In genomic region chr1:155745284-155746228, GRCh38 we compare ENCODE assay signal across 8 cellular contexts. TPM values are rescaled to one million over a fixed set of nuclear protein-coding genes. Genes with fewer than 3 reads are reported as not detected.
DNase-seq lines count a peak whose midpoint lies in the region; ATAC-seq and TF ChIP-seq lines count a peak whose summit lies in the region.
"Not testable (repeated sequence)": the region's sequence is repeated elsewhere in the genome, so short reads cannot be mapped to it uniquely, and the experiment has no call there.

No MANE protein-coding gene starts in this region.

- intact Hi-C loops in natural killer cell (cut with micrococcal nuclease): not testable (repeated sequence)

- not testable (repeated sequence) for H3K4me1 Mint-ChIP-seq in activated T-helper 17 cell treated with anti-CD3 and anti-CD28 coated beads, Interleukin-2, amount 50 U/mL, for 72 hours; natural killer cell

- DNase-seq in EH (ENCODE audit: low read depth) (peak; percentile 99), GOT3 (lab: John Stamatoyannopoulos, UW) (peak; percentile 88), LHCN-M2 (ENCODE audit: low read depth) (peak; percentile 97), RPMI7951 (ENCODE audit: low read depth) (peak; percentile 98), fibroblast of peridontal ligament (ENCODE audit: extremely low read depth) (peak; percentile 97), natural killer cell (peak; percentile 75)
- peak; percentile 85 to 94 (median 90) for DNase-seq in stimulated activated naive CD4-positive, alpha-beta T cell (lab: John Stamatoyannopoulos, UW)

- H3K36me3 Mint-ChIP-seq in activated T-helper 17 cell treated with anti-CD3 and anti-CD28 coated beads, Interleukin-2, amount 50 U/mL, for 72 hours (ENCODE audit: low read depth): peaks cover 19% of the 10 kb centered on the region
- not testable (repeated sequence) for H3K36me3 Mint-ChIP-seq in natural killer cell

- H3K27ac Mint-ChIP-seq in activated T-helper 17 cell treated with anti-CD3 and anti-CD28 coated beads, Interleukin-2, amount 50 U/mL, for 72 hours: peak overlapping the region; percentile 97
- peak overlapping the region; percentile 88 to 93 for H3K27ac Mint-ChIP-seq in natural killer cell

- H3K27me3 Mint-ChIP-seq in activated T-helper 17 cell treated with anti-CD3 and anti-CD28 coated beads, Interleukin-2, amount 50 U/mL, for 72 hours; natural killer cell (ENCODE audit: low read depth in 2 of 2): not testable (repeated sequence)

- peak overlapping the region; percentile 98 for H3K4me3 Mint-ChIP-seq in activated T-helper 17 cell treated with anti-CD3 and anti-CD28 coated beads, Interleukin-2, amount 50 U/mL, for 72 hours
- H3K4me3 Mint-ChIP-seq in natural killer cell: peak overlapping the region; percentile 100

- not testable (repeated sequence) for H3K9me3 Mint-ChIP-seq in activated T-helper 17 cell treated with anti-CD3 and anti-CD28 coated beads, Interleukin-2, amount 50 U/mL, for 72 hours; natural killer cell

- TF ChIP-seq CTCF in natural killer cell (IDR thresholded peaks at IDR 0.05): not testable (repeated sequence)

- ATAC-seq in activated T-helper 17 cell treated with anti-CD3 and anti-CD28 coated beads, Interleukin-2, amount 50 U/mL, for 72 hours (replicated peaks): peak; percentile 96
- peak; percentile 94 to 97 (median 95) for ATAC-seq in natural killer cell

RNA-seq across cellular contexts. Expression of gene DAP3, which starts 56.7 kb away (rescaled TPM):
- total RNA-seq in LHCN-M2 (2014; rRNA removed) (78.7 and 79.4 TPM in 2 replicates), natural killer cell (10 to 100 TPM; 83.9 to 97.5 (median 96.4) TPM)
- polyA plus RNA-seq in LHCN-M2 (2012): 78.4 TPM
- total RNA-seq in RPMI7951 (2014; rRNA removed; shearing (Covaris generic)): 101 and 113 TPM in 2 replicates
- total RNA-seq in activated T-helper 17 cell treated with anti-CD3 and anti-CD28 coated beads, Interleukin-2, amount 50 U/mL, for 72 hours: 100 to 1,000 TPM; 106 to 165 TPM

RNA-seq across cellular contexts. Expression of gene YY1AP1, which starts 57.0 kb away (rescaled TPM):
- total RNA-seq in LHCN-M2 (2014; rRNA removed) (31.0 and 35.4 TPM in 2 replicates), natural killer cell (100 to 1,000 TPM; 115 to 133 (median 115) TPM)
- 28.9 TPM for polyA plus RNA-seq in LHCN-M2 (2012)
- 33.9 and 37.6 TPM in 2 replicates for total RNA-seq in RPMI7951 (2014; rRNA removed; shearing (Covaris generic))
- total RNA-seq in activated T-helper 17 cell treated with anti-CD3 and anti-CD28 coated beads, Interleukin-2, amount 50 U/mL, for 72 hours: 10 to 100 TPM; 69.5 to 75.7 TPM

Comparison
In these comparisons a context has a peak if more than half of its experiments do, and no peak if none do; other contexts are left out.
1. Peak in every context shown above with its lines: DNase-seq and ATAC-seq.